In the genomic region with DNA sequence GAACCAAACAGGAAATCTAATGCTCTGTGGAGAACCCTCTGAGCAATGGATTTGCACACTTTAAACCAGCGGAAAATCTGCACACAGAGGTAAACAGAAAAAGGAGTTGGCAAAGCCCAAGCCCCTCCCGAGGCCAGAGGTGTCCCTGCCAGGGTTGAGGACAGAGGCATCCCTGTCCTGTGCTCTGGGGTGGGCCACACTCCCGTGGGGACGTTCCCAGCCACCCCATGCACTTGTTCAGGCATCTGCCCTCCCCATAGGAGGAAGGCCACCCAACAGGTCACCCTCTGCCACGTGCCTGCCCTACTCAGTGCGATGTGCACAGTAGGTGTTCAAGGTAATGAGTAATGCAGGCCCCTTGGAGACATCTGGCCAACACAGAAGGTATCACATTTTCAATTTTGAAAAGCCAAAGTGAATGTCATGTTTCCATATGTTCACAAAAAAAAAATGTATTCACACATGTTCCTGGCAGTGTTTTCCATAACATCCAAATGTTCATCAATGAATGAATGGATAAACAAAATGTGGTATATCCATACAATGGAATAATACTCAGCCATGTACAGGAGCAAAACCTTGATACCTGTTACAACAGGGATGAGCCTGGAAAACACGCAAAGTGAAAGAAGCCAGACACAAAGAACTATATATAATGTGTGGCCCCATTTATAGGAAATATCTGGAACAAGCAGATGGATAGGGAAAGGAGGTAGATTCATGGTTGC, we compare ENCODE assay signal across 27 cellular contexts.
"Had no signal": no experiment of that assay in that cellular context is flagged by ENCODE, and none has a peak within 500 bp of the region (broad histone marks: within the 10 kb centered on the region; RNA-seq: fewer than 3 reads in every experiment).

No MANE protein-coding gene starts in this region.

- H3K4me1 ChIP-seq: left lung, prostate gland, uterus had no signal

- DNase-seq: heart left ventricle; hypothalamus; immature natural killer cell; kidney; left colon; left lung; lower lobe of right lung; mammary epithelial cell; mesenchymal stem cell; naive B cell; nucleus accumbens; pancreas; small intestine; spleen; stimulated activated CD4-positive, alpha-beta T cell treated with anti-CD3 and anti-CD28 coated beads, Interleukin-4, amount 100 ng/mL, for 24 hours; stimulated activated naive CD4-positive, alpha-beta T cell treated with Interleukin-2 at 50 U/mL for 16 hours; stimulated activated naive CD8-positive, alpha-beta T cell treated with anti-CD3 and anti-CD28 coated beads, Interleukin-15, amount 100 ng/mL, for 72 hours; substantia nigra; uterus had no signal

- H3K4me3 ChIP-seq: heart left ventricle, left lung, lower lobe of right lung, pancreas, prostate gland, spleen, tibial nerve, uterus had no signal

- H3K36me3 ChIP-seq: left lung, lower lobe of right lung, pancreas, prostate gland, spleen, uterus had no signal

- H3K36me3 Mint-ChIP-seq: immature natural killer cell; mesothelial cell of epicardium; naive B cell; natural killer cell treated with Interleukin-12 subunit alpha and Interleukin-12 subunit beta and Interleukin-15 and Interleukin-18, amount 100 ng/mL, for 72 hours; stimulated activated effector memory CD8-positive, alpha-beta T cell treated with anti-CD3 and anti-CD28 coated beads, Interleukin-12 subunit alpha, Interleukin-12 subunit beta, amount 100 ng/mL, for 72 hours; type B pancreatic cell had no signal

- H3K27me3 ChIP-seq: tibial nerve, uterus had no signal

- H3K4me1 Mint-ChIP-seq: immature natural killer cell; naive B cell; stimulated activated effector memory CD8-positive, alpha-beta T cell treated with anti-CD3 and anti-CD28 coated beads, Interleukin-12 subunit alpha, Interleukin-12 subunit beta, amount 100 ng/mL, for 72 hours; stimulated activated naive CD8-positive, alpha-beta T cell treated with anti-CD3 and anti-CD28 coated beads, Interleukin-15, amount 100 ng/mL, for 72 hours had no signal

- H3K4me3 Mint-ChIP-seq: immature natural killer cell; mesothelial cell of epicardium; naive B cell; natural killer cell treated with Interleukin-12 subunit alpha and Interleukin-12 subunit beta and Interleukin-15 and Interleukin-18, amount 100 ng/mL, for 72 hours; stimulated activated effector memory CD8-positive, alpha-beta T cell treated with anti-CD3 and anti-CD28 coated beads, Interleukin-12 subunit alpha, Interleukin-12 subunit beta, amount 100 ng/mL, for 72 hours; stimulated activated naive CD8-positive, alpha-beta T cell treated with anti-CD3 and anti-CD28 coated beads, Interleukin-15, amount 100 ng/mL, for 72 hours; type B pancreatic cell had no signal

- ATAC-seq: heart left ventricle; left colon; left lung; pancreas; sciatic nerve; stimulated activated effector memory CD8-positive, alpha-beta T cell treated with anti-CD3 and anti-CD28 coated beads, Interleukin-12 subunit alpha, Interleukin-12 subunit beta, amount 100 ng/mL, for 72 hours; stimulated activated naive CD8-positive, alpha-beta T cell treated with anti-CD3 and anti-CD28 coated beads, Interleukin-15, amount 100 ng/mL, for 72 hours had no signal

- H3K9me3 Mint-ChIP-seq: immature natural killer cell; natural killer cell treated with Interleukin-12 subunit alpha and Interleukin-12 subunit beta and Interleukin-15 and Interleukin-18, amount 100 ng/mL, for 72 hours; stimulated activated effector memory CD8-positive, alpha-beta T cell treated with anti-CD3 and anti-CD28 coated beads, Interleukin-12 subunit alpha, Interleukin-12 subunit beta, amount 100 ng/mL, for 72 hours; stimulated activated naive CD8-positive, alpha-beta T cell treated with anti-CD3 and anti-CD28 coated beads, Interleukin-15, amount 100 ng/mL, for 72 hours; type B pancreatic cell had no signal

- H3K9me3 ChIP-seq: left lung, lower lobe of right lung, pancreas, prostate gland, uterus had no signal

- H3K27ac ChIP-seq: heart left ventricle, left lung, lower lobe of right lung, pancreas, prostate gland, spleen, tibial nerve, uterus had no signal

- H3K27ac Mint-ChIP-seq: immature natural killer cell; mesothelial cell of epicardium; naive B cell; natural killer cell treated with Interleukin-12 subunit alpha and Interleukin-12 subunit beta and Interleukin-15 and Interleukin-18, amount 100 ng/mL, for 72 hours; stimulated activated effector memory CD8-positive, alpha-beta T cell treated with anti-CD3 and anti-CD28 coated beads, Interleukin-12 subunit alpha, Interleukin-12 subunit beta, amount 100 ng/mL, for 72 hours; stimulated activated naive CD8-positive, alpha-beta T cell treated with anti-CD3 and anti-CD28 coated beads, Interleukin-15, amount 100 ng/mL, for 72 hours; type B pancreatic cell had no signal

- H3K27me3 Mint-ChIP-seq: stimulated activated naive CD8-positive, alpha-beta T cell treated with anti-CD3 and anti-CD28 coated beads, Interleukin-15, amount 100 ng/mL, for 72 hours had no signal

- FAIRE-seq: islet of Langerhans, kidney, pancreas, small intestine had no signal
